8 cellular contexts compared by ENCODE assay signal in genomic region chr2:207847807-207848544, GRCh38.
DNase-seq lines count a peak whose midpoint lies in the region; ATAC-seq and TF ChIP-seq lines count a peak whose summit lies in the region.

No MANE protein-coding gene starts in this region.

- H3F3A ChIP-seq in SK-N-SH (replicated peaks; ENCODE audit: insufficient read depth), result no peaks in the 10 kb centered on the region

- H2AFZ ChIP-seq in SK-N-SH (ENCODE audit: low read depth), result no peak overlapping the region

- CTCF ChIA-PET in SK-N-SH (lab: Yijun Ruan, JAX), result interaction anchor here (0.6 to 1.2 kb wide), 3 partner anchors 20 to 78 kb away, joined by 3 read pairs; no protein-coding TSS in a partner anchor

- POLR2A ChIA-PET in SK-N-SH (lab: Yijun Ruan, JAX), result no interaction called here

- no peak for TF ChIP-seq CTCF in SK-N-SH (IDR thresholded peaks at IDR 0.05)

- no peaks in the 10 kb centered on the region for H3K27me3 ChIP-seq in muscle layer of duodenum (ENCODE audit: low read depth, low read length)
- no peaks in the 10 kb centered on the region for H3K27me3 ChIP-seq in SK-N-SH (ENCODE audit: insufficient read depth)

- peak overlapping the region; percentile 62 for H3K27ac ChIP-seq in muscle layer of duodenum (ENCODE audit: low read length)
- no peak overlapping the region for H3K27ac ChIP-seq in SK-N-SH (ENCODE audit: low read depth in 2 of 2, low read length in 1 of 2)

- TF ChIP-seq EP300 in SK-N-SH (IDR thresholded peaks at IDR 0.05; ENCODE audit: borderline replicate concordance in 1 of 2, low read depth in 1 of 2, low read length in 1 of 2), result no peak

- H3K4me1 ChIP-seq in muscle layer of duodenum (ENCODE audit: control insufficient read depth in 1 of 2, insufficient read depth in 2 of 2, low read length in 2 of 2) (peaks cover 0 to 4% of the 10 kb centered on the region in 2 donors), SK-N-SH (ENCODE audit: control insufficient read depth in 1 of 2, insufficient read depth in 2 of 2, low read depth in 1 of 2, low read length in 1 of 2) (no peaks in the 10 kb centered on the region)

- WGBS in SK-N-SH (ENCODE audit: low lambda C conversion rate), result 74% methylated on average over 4 of the region's 4 CpGs

- no peaks in the 10 kb centered on the region for H4K20me1 ChIP-seq in SK-N-SH (ENCODE audit: insufficient read depth)

- H3K9me2 ChIP-seq in SK-N-SH, result no peaks in the 10 kb centered on the region

- H3K4me3 ChIP-seq in muscle layer of duodenum (ENCODE audit: low read depth in 1 of 2, low read length in 2 of 2), result no peak overlapping the region
- no peak overlapping the region for H3K4me3 ChIP-seq in SK-N-SH (ENCODE audit: low read depth in 2 of 2, low read length in 1 of 2)

- H3K79me2 ChIP-seq in SK-N-SH (ENCODE audit: insufficient read depth), result no peaks in the 10 kb centered on the region

- H3K9me3 ChIP-seq in muscle layer of duodenum (ENCODE audit: control insufficient read depth in 1 of 2, low read length in 2 of 2) (no peaks in the 10 kb centered on the region), SK-N-SH (no peaks in the 10 kb centered on the region)

- no peak for ATAC-seq in HG03460 (IDR thresholded peaks at IDR 0.05; ENCODE audit: unreplicated experiment)

- TF ChIP-seq RAD21 in SK-N-SH (IDR thresholded peaks at IDR 0.05; ENCODE audit: low read length), result no peak

- no peaks in the 10 kb centered on the region for H3K36me3 ChIP-seq in muscle layer of duodenum (ENCODE audit: control insufficient read depth in 1 of 2, insufficient read depth in 2 of 2, low read length in 2 of 2)
- no peaks in the 10 kb centered on the region for H3K36me3 ChIP-seq in SK-N-SH (replicated peaks in 1 of 2; ENCODE audit: control insufficient read depth in 1 of 2, insufficient read depth in 2 of 2, low read length in 1 of 2)

- DNase-seq in DMS53 (lab: John Stamatoyannopoulos, UW) (peak; percentile 76), NCI-H2029 (lab: John Stamatoyannopoulos, UW) (peak; percentile 93), cerebellar cortex (ENCODE audit: low spot score) (peak; percentile 76), SK-N-SH (no peak), NCI-H187 (lab: John Stamatoyannopoulos, UW) (no peak), ecto neural progenitor cell (ENCODE audit: low spot score) (no peak)

- H3K4me2 ChIP-seq in SK-N-SH, result no peak overlapping the region

- no peak overlapping the region for H3K9ac ChIP-seq in SK-N-SH

TF ChIP-seq in SK-N-SH, 30 proteins besides CTCF, POLR2A, EP300 and RAD21:
- TF ChIP-seq MEF2A (IDR thresholded peaks at IDR 0.05; ENCODE audit: borderline replicate concordance, low read depth) (no peak), TEAD4 (IDR thresholded peaks at IDR 0.05; ENCODE audit: borderline replicate concordance, insufficient read depth) (no peak), JUND (IDR thresholded peaks at IDR 0.05) (no peak), RXRA (IDR thresholded peaks at IDR 0.05; ENCODE audit: borderline replicate concordance, low read depth) (no peak), RFX5 (IDR thresholded peaks at IDR 0.05; ENCODE audit: low read length) (no peak), ELF1 (IDR thresholded peaks at IDR 0.05) (no peak), TCF12 (IDR thresholded peaks at IDR 0.05) (no peak), FOXM1 (IDR thresholded peaks at IDR 0.05; ENCODE audit: low read depth) (no peak), SMC3 (IDR thresholded peaks at IDR 0.05; ENCODE audit: low read depth, low read length) (no peak)
- TF ChIP-seq, protein P1, sequence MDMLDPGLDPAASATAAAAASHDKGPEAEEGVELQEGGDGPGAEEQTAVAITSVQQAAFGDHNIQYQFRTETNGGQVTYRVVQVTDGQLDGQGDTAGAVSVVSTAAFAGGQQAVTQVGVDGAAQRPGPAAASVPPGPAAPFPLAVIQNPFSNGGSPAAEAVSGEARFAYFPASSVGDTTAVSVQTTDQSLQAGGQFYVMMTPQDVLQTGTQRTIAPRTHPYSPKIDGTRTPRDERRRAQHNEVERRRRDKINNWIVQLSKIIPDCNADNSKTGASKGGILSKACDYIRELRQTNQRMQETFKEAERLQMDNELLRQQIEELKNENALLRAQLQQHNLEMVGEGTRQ (IDR thresholded peaks at IDR 0.05; ENCODE audit: borderline replicate concordance, low read depth, low read length), result no peak
- TF ChIP-seq, protein P2, sequence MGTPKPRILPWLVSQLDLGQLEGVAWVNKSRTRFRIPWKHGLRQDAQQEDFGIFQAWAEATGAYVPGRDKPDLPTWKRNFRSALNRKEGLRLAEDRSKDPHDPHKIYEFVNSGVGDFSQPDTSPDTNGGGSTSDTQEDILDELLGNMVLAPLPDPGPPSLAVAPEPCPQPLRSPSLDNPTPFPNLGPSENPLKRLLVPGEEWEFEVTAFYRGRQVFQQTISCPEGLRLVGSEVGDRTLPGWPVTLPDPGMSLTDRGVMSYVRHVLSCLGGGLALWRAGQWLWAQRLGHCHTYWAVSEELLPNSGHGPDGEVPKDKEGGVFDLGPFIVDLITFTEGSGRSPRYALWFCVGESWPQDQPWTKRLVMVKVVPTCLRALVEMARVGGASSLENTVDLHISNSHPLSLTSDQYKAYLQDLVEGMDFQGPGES (IDR thresholded peaks at IDR 0.05; ENCODE audit: low read depth, low read length), result no peak
- TF ChIP-seq, protein P3, sequence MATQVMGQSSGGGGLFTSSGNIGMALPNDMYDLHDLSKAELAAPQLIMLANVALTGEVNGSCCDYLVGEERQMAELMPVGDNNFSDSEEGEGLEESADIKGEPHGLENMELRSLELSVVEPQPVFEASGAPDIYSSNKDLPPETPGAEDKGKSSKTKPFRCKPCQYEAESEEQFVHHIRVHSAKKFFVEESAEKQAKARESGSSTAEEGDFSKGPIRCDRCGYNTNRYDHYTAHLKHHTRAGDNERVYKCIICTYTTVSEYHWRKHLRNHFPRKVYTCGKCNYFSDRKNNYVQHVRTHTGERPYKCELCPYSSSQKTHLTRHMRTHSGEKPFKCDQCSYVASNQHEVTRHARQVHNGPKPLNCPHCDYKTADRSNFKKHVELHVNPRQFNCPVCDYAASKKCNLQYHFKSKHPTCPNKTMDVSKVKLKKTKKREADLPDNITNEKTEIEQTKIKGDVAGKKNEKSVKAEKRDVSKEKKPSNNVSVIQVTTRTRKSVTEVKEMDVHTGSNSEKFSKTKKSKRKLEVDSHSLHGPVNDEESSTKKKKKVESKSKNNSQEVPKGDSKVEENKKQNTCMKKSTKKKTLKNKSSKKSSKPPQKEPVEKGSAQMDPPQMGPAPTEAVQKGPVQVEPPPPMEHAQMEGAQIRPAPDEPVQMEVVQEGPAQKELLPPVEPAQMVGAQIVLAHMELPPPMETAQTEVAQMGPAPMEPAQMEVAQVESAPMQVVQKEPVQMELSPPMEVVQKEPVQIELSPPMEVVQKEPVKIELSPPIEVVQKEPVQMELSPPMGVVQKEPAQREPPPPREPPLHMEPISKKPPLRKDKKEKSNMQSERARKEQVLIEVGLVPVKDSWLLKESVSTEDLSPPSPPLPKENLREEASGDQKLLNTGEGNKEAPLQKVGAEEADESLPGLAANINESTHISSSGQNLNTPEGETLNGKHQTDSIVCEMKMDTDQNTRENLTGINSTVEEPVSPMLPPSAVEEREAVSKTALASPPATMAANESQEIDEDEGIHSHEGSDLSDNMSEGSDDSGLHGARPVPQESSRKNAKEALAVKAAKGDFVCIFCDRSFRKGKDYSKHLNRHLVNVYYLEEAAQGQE (IDR thresholded peaks at IDR 0.05; ENCODE audit: low read depth, low read length), result no peak
TF ChIP-seq in SK-N-SH: peak in this region for 0.

Comparison
In these comparisons a context has a peak if more than half of its experiments do, and no peak if none do; other contexts are left out.
1. DNase-seq: peak in DMS53 (single experiment), NCI-H2029 (single experiment) and cerebellar cortex (single experiment); none in SK-N-SH (single experiment), NCI-H187 (0 of 2) and ecto neural progenitor cell (single experiment).